In genomic region chr3:87541711-87542110, GRCh38 we compare ENCODE assay signal across 19 cellular contexts.
DNase-seq lines count a peak whose midpoint lies in the region; ATAC-seq, FAIRE-seq and TF ChIP-seq lines count a peak whose summit lies in the region.
"Had no signal": no experiment of that assay in that cellular context is flagged by ENCODE, and none has a peak within 500 bp of the region (broad histone marks: within the 10 kb centered on the region; RNA-seq: fewer than 3 reads in every experiment).

No MANE protein-coding gene starts in this region.

- TF ChIP-seq CTCF in bronchial epithelial cell (IDR thresholded peaks at IDR 0.05; ENCODE audit: insufficient read depth, low read length, severe bottlenecking) (no peak), left lung (IDR thresholded peaks at IDR 0.05) (no peak), upper lobe of left lung (IDR thresholded peaks at IDR 0.05) (no peak)

- H3K9me3 ChIP-seq in left lung: no peaks in the 10 kb centered on the region
- H3K9me3 ChIP-seq in upper lobe of left lung: no peaks in the 10 kb centered on the region
- H3K9me3 ChIP-seq: BE2C, HAP-1 had no signal

- H3K36me3 ChIP-seq in bronchial epithelial cell (ENCODE audit: control insufficient read depth, insufficient read depth, low read length) (no peaks in the 10 kb centered on the region), left lung (no peaks in the 10 kb centered on the region), upper lobe of left lung (no peaks in the 10 kb centered on the region)
- H3K36me3 ChIP-seq: BE2C, HAP-1 had no signal

- H3K4me3 ChIP-seq in bronchial epithelial cell (ENCODE audit: low read depth, low read length) (no peak overlapping the region), left lung (no peak overlapping the region), upper lobe of left lung (no peak overlapping the region)
- H3K4me3 ChIP-seq: GM12878, HAP-1 had no signal

- 54 to 65% methylated on average over 3 of the region's 3 CpGs for WGBS in upper lobe of left lung, 2 donors

- H3K4me1 ChIP-seq in left lung (no peaks in the 10 kb centered on the region), upper lobe of left lung (no peaks in the 10 kb centered on the region)
- H3K4me1 ChIP-seq: BE2C, HAP-1 had no signal

- no peak for TF ChIP-seq POLR2A in upper lobe of left lung (IDR thresholded peaks at IDR 0.05)

- H3K27me3 ChIP-seq in bronchial epithelial cell (ENCODE audit: control insufficient read depth, insufficient read depth, low read length) (no peaks in the 10 kb centered on the region), left lung (no peaks in the 10 kb centered on the region), upper lobe of left lung (no peaks in the 10 kb centered on the region)
- H3K27me3 ChIP-seq: BE2C had no signal

- DNase-seq in HPDE6-E6E7 (ENCODE audit: extremely low spot score) (peak; percentile 5), bronchial epithelial cell (ENCODE audit: low read depth) (peak; percentile 55), left lung (no peak), upper lobe of left lung (peak in 1 of 2 donors; percentile 24), NCI-H510A (lab: John Stamatoyannopoulos, UW) (no peak), NCI-H82 (lab: John Stamatoyannopoulos, UW) (no peak)
- no peak for DNase-seq in stimulated activated CD4-positive, alpha-beta T cell treated with anti-CD3 and anti-CD28 coated beads, Interleukin-2, amount 100 ng/mL, for 48 hours
- DNase-seq: BE2C; C1 segment of cervical spinal cord; CD4-positive, CD25-positive, alpha-beta regulatory T cell; CD8-positive, alpha-beta memory T cell; COR-L47; DMS 273 treated with DMSO at 0.1 percent for 48 hours; DMS53; DND-41; EL had no signal

- H3K27ac ChIP-seq in left lung (no peak overlapping the region), upper lobe of left lung (no peak overlapping the region)

- TF ChIP-seq EP300 in upper lobe of left lung (IDR thresholded peaks at IDR 0.05): no peak

- intact Hi-C loops in left lung (cut with DNase I): no loop called here

- FAIRE-seq in bronchial epithelial cell (lab: Jason Lieb, UNC): no peak
- FAIRE-seq: GM12878, H1 had no signal

- ATAC-seq in left lung (peak; percentile 97), upper lobe of left lung (ENCODE audit: low FRiP score in 2 of 2) (peak; percentile 36 to 84)
- ATAC-seq: GM12878 had no signal

Comparison
In these comparisons a context has a peak if more than half of its experiments do, and no peak if none do; other contexts are left out.
1. DNase-seq: peak in HPDE6-E6E7 (single experiment) and bronchial epithelial cell (single experiment); none in left lung (0 of 2), stimulated activated CD4-positive, alpha-beta T cell treated with anti-CD3 and anti-CD28 coated beads, Interleukin-2, amount 100 ng/mL, for 48 hours (0 of 2), NCI-H510A (single experiment) and NCI-H82 (single experiment).